Comparison of ENCODE assay signal across 6 cellular contexts in genomic region chr10:131895116-131895515, GRCh38.
"Had no signal": no experiment of that assay in that cellular context is flagged by ENCODE, and none has a peak within 500 bp of the region (broad histone marks: within the 10 kb centered on the region; RNA-seq: fewer than 3 reads in every experiment).

No MANE protein-coding gene starts in this region.

- H3K27ac ChIP-seq: GM23248 had no signal

- DNase-seq: GM23248, GOT3, H7, HCEC 1CT, IMR-90 had no signal

- FAIRE-seq: HTR-8/SVneo had no signal

- H3K4me3 ChIP-seq: GM23248 had no signal

- H3K9ac ChIP-seq: GM23248 had no signal
